ENCODE assay signal across 22 cellular contexts in genomic region chr9:123093141-123093540, GRCh38. TPM values are rescaled to one million over a fixed set of nuclear protein-coding genes. Genes with fewer than 3 reads are reported as not detected.
"Had no signal": no experiment of that assay in that cellular context is flagged by ENCODE, and none has a peak within 500 bp of the region (broad histone marks: within the 10 kb centered on the region; RNA-seq: fewer than 3 reads in every experiment).

No MANE protein-coding gene starts in this region.

- H2AFZ ChIP-seq: neural progenitor cell had no signal

- H3K4me1 Mint-ChIP-seq: activated naive CD8-positive, alpha-beta T cell treated with anti-CD3 and anti-CD28 coated beads, Interleukin-2, amount 10 ng/mL, durations not matched to agents 7 days and 5 days; naive thymus-derived CD4-positive, alpha-beta T cell had no signal

- H3K4me3 Mint-ChIP-seq: activated CD8-positive, alpha-beta T cell treated with anti-CD3 and anti-CD28 coated beads, Interleukin-2, amount 10 ng/mL, durations not matched to agents 7 days and 5 days; activated naive CD8-positive, alpha-beta T cell treated with anti-CD3 and anti-CD28 coated beads, Interleukin-2, amount 10 ng/mL, durations not matched to agents 7 days and 5 days; naive thymus-derived CD4-positive, alpha-beta T cell; neural progenitor cell had no signal

- H3K27me3 ChIP-seq: heart left ventricle, neural progenitor cell, upper lobe of left lung had no signal

- H3K4me1 ChIP-seq: upper lobe of left lung had no signal

- H3K9me3 Mint-ChIP-seq: activated naive CD8-positive, alpha-beta T cell treated with anti-CD3 and anti-CD28 coated beads, Interleukin-2, amount 10 ng/mL, durations not matched to agents 7 days and 5 days; activated T-helper 2 cell treated with anti-CD3 and anti-CD28 coated beads, Interferon-gamma antibody, Interleukin-2, Interleukin-4, amounts not matched to agents 10 μg/mL and 5 μg/mL and 100 μg/mL, durations not matched to agents 14 hours and 24 hours and 36 hours; naive thymus-derived CD4-positive, alpha-beta T cell; neural progenitor cell had no signal

- H3K4me3 ChIP-seq: heart left ventricle, mucosa of descending colon, neural progenitor cell, smooth muscle cell, thoracic aorta, upper lobe of left lung had no signal

- ATAC-seq: activated CD8-positive, alpha-beta T cell treated with anti-CD3 and anti-CD28 coated beads, Interleukin-2, amount 10 ng/mL, durations not matched to agents 7 days and 5 days; heart left ventricle; left ventricle myocardium superior; naive thymus-derived CD4-positive, alpha-beta T cell; sciatic nerve had no signal

- H3K27ac Mint-ChIP-seq: activated CD8-positive, alpha-beta T cell treated with anti-CD3 and anti-CD28 coated beads, Interleukin-2, amount 10 ng/mL, durations not matched to agents 7 days and 5 days; activated naive CD8-positive, alpha-beta T cell treated with anti-CD3 and anti-CD28 coated beads, Interleukin-2, amount 10 ng/mL, durations not matched to agents 7 days and 5 days; activated T-helper 2 cell treated with anti-CD3 and anti-CD28 coated beads, Interferon-gamma antibody, Interleukin-2, Interleukin-4, amounts not matched to agents 10 μg/mL and 5 μg/mL and 100 μg/mL, durations not matched to agents 14 hours and 24 hours and 36 hours; neural progenitor cell had no signal

- H3K9me3 ChIP-seq: heart left ventricle, mucosa of descending colon, thoracic aorta, upper lobe of left lung had no signal

- H3K27ac ChIP-seq: epithelial cell of prostate, heart left ventricle, neural progenitor cell, thoracic aorta, upper lobe of left lung, WERI-Rb-1 had no signal

- H3K9ac ChIP-seq: neural progenitor cell had no signal

- H3K4me2 ChIP-seq: neural progenitor cell, smooth muscle cell had no signal

- H3K27me3 Mint-ChIP-seq: activated naive CD8-positive, alpha-beta T cell treated with anti-CD3 and anti-CD28 coated beads, Interleukin-2, amount 10 ng/mL, durations not matched to agents 7 days and 5 days; naive thymus-derived CD4-positive, alpha-beta T cell had no signal

- DNase-seq: activated CD4-positive, alpha-beta T cell treated with anti-CD3 and anti-CD28 coated beads for 1 hour; activated CD4-positive, alpha-beta T cell treated with anti-CD3 and anti-CD28 coated beads, Interleukin-2, amount 50 U/mL, for 1 hour; activated CD8-positive, alpha-beta T cell treated with anti-CD3 and anti-CD28 coated beads, Interleukin-2, amount 10 ng/mL, durations not matched to agents 7 days and 5 days; activated naive CD4-positive, alpha-beta T cell; activated naive CD8-positive, alpha-beta T cell treated with anti-CD3 and anti-CD28 coated beads, Interleukin-2, amount 10 ng/mL, durations not matched to agents 7 days and 5 days; amygdala; heart left ventricle; left ventricle myocardium superior; mucosa of descending colon; naive thymus-derived CD4-positive, alpha-beta T cell; posterior cingulate gyrus; stimulated activated CD4-positive, alpha-beta T cell treated with anti-CD3 and anti-CD28 coated beads, Interleukin-15, amount 100 ng/mL, for 24 hours; stimulated activated CD8-positive, alpha-beta memory T cell treated with anti-CD3 and anti-CD28 coated beads, Interleukin-4, amount 100 ng/mL, for 48 hours; stimulated activated naive CD4-positive, alpha-beta T cell treated with Interleukin-2 at 50 U/mL for 16 hours; upper lobe of left lung; WERI-Rb-1 had no signal

RNA-seq across cellular contexts. Expression of gene GPR21, which starts 59.7 kb away (rescaled TPM):
- polyA plus RNA-seq: naive thymus-derived CD4-positive, alpha-beta T cell; smooth muscle cell had no signal
